In genomic region chr16:16021646-16021987, GRCh38 we compare ENCODE assay signal across 12 cellular contexts.
DNase-seq lines count a peak whose midpoint lies in the region; ATAC-seq and TF ChIP-seq lines count a peak whose summit lies in the region.
"Had no signal": no experiment of that assay in that cellular context is flagged by ENCODE, and none has a peak within 500 bp of the region (broad histone marks: within the 10 kb centered on the region; RNA-seq: fewer than 3 reads in every experiment).

No MANE protein-coding gene starts in this region.

- H3K4me1 ChIP-seq in Peyer's patch (peaks cover 0 to 17% (median 2%) of the 10 kb centered on the region in 4 donors), esophagus squamous epithelium (peaks cover 15 to 87% (median 44%) of the 10 kb centered on the region in 3 donors), psoas muscle (peaks cover 41% of the 10 kb centered on the region)

- ATAC-seq in psoas muscle (no peak), GM21360 (IDR thresholded peaks at IDR 0.05; ENCODE audit: unreplicated experiment) (no peak)
- no peak for ATAC-seq in activated T-helper 17 cell treated with anti-CD3 and anti-CD28 coated beads, Interleukin-2, amount 50 U/mL, for 72 hours (replicated peaks)
- ATAC-seq in stimulated activated memory B cell treated with anti-CD40 and anti-IgM and Interleukin-4, amounts not matched to agents 10 μg/mL and 1 μg/mL and 100 μg/mL, for 72 hours: no peak
- ATAC-seq: activated T-cell treated with anti-CD3 and anti-CD28 coated beads, Interleukin-2, amount 50 U/mL, for 72 hours had no signal

- POLR2A ChIA-PET in AG04450 (lab: Yijun Ruan, JAX): interaction anchor here (0.8 to 1.7 kb wide), 5 partner anchors 16 to 147 kb away, joined by 3 to 8 read pairs (median 4); partner anchors contain the start of gene CEP20

- H3K9me3 Mint-ChIP-seq in activated T-helper 17 cell treated with anti-CD3 and anti-CD28 coated beads, Interleukin-2, amount 50 U/mL, for 72 hours: no peaks in the 10 kb centered on the region
- no peaks in the 10 kb centered on the region for H3K9me3 Mint-ChIP-seq in stimulated activated memory B cell treated with anti-CD40 and anti-IgM and Interleukin-4, amounts not matched to agents 10 μg/mL and 1 μg/mL and 100 μg/mL, for 72 hours
- H3K9me3 Mint-ChIP-seq: activated T-cell treated with anti-CD3 and anti-CD28 coated beads, Interleukin-2, amount 50 U/mL, for 72 hours; central memory CD8-positive, alpha-beta T cell had no signal

- peaks cover 50% of the 10 kb centered on the region for H3K4me1 Mint-ChIP-seq in activated T-helper 17 cell treated with anti-CD3 and anti-CD28 coated beads, Interleukin-2, amount 50 U/mL, for 72 hours
- H3K4me1 Mint-ChIP-seq in stimulated activated memory B cell treated with anti-CD40 and anti-IgM and Interleukin-4, amounts not matched to agents 10 μg/mL and 1 μg/mL and 100 μg/mL, for 72 hours: peaks cover 48% of the 10 kb centered on the region

- TF ChIP-seq POLR2A in Peyer's patch (IDR thresholded peaks at IDR 0.05) (no peak), esophagus squamous epithelium (IDR thresholded peaks at IDR 0.05) (no peak)

- H3K36me3 ChIP-seq in Peyer's patch (peaks cover 0 to 21% (median 0%) of the 10 kb centered on the region in 3 donors), esophagus squamous epithelium (peaks cover 0 to 57% (median 7%) of the 10 kb centered on the region in 3 donors), psoas muscle (ENCODE audit: insufficient read depth in 1 of 2, low read depth in 1 of 2) (peaks cover 0 to 37% of the 10 kb centered on the region in 2 donors)

- WGBS in esophagus squamous epithelium, 2 donors: 39 to 40% methylated on average over 9 of the region's 9 CpGs
- WGBS in psoas muscle, 3 donors: 27 to 45% (median 31%) methylated on average over 9 of the region's 9 CpGs

- no peak for TF ChIP-seq CTCF in AG04450 (IDR thresholded peaks at IDR 0.05; ENCODE audit: low read depth, low read length)
- TF ChIP-seq CTCF in Peyer's patch (IDR thresholded peaks at IDR 0.05): no peak
- TF ChIP-seq CTCF in esophagus squamous epithelium (IDR thresholded peaks at IDR 0.05): no peak
- no peak for TF ChIP-seq CTCF in psoas muscle (IDR thresholded peaks at IDR 0.05)

- H3K9me3 ChIP-seq in AG04450 (ENCODE audit: control insufficient read depth, insufficient read depth, low read length) (no peaks in the 10 kb centered on the region), Peyer's patch (no peaks in the 10 kb centered on the region), esophagus squamous epithelium (no peaks in the 10 kb centered on the region), psoas muscle (no peaks in the 10 kb centered on the region)
- H3K9me3 ChIP-seq: BE2C had no signal

- H3K27me3 ChIP-seq in AG04450 (ENCODE audit: control insufficient read depth, insufficient read depth, low read length) (no peaks in the 10 kb centered on the region), Peyer's patch (no peaks in the 10 kb centered on the region), esophagus squamous epithelium (no peaks in the 10 kb centered on the region), psoas muscle (ENCODE audit: insufficient read depth in 3 of 3, low read length in 2 of 3) (no peaks in the 10 kb centered on the region)
- H3K27me3 ChIP-seq: BE2C had no signal

- H3K4me3 ChIP-seq in AG04450 (ENCODE audit: low read depth, low read length) (no peak overlapping the region), Peyer's patch (no peak overlapping the region), esophagus squamous epithelium (peak overlapping the region in 1 of 4 donors; percentile 20), psoas muscle (no peak overlapping the region)

- H3K27me3 Mint-ChIP-seq in activated T-helper 17 cell treated with anti-CD3 and anti-CD28 coated beads, Interleukin-2, amount 50 U/mL, for 72 hours: no peaks in the 10 kb centered on the region
- no peaks in the 10 kb centered on the region for H3K27me3 Mint-ChIP-seq in stimulated activated memory B cell treated with anti-CD40 and anti-IgM and Interleukin-4, amounts not matched to agents 10 μg/mL and 1 μg/mL and 100 μg/mL, for 72 hours
- H3K27me3 Mint-ChIP-seq: central memory CD8-positive, alpha-beta T cell had no signal

- in situ Hi-C loops in ACHN (cut with HindIII; ENCODE audit: low pct_ligation_motif_present, low pct_unique_long_range_greater_than_20kb, low sequenced_read_pairs): no loop called here

- no peak overlapping the region for H3K27ac Mint-ChIP-seq in activated T-helper 17 cell treated with anti-CD3 and anti-CD28 coated beads, Interleukin-2, amount 50 U/mL, for 72 hours
- no peak overlapping the region for H3K27ac Mint-ChIP-seq in stimulated activated memory B cell treated with anti-CD40 and anti-IgM and Interleukin-4, amounts not matched to agents 10 μg/mL and 1 μg/mL and 100 μg/mL, for 72 hours
- H3K27ac Mint-ChIP-seq: activated T-cell treated with anti-CD3 and anti-CD28 coated beads, Interleukin-2, amount 50 U/mL, for 72 hours had no signal

- CTCF ChIA-PET in AG04450 (lab: Charles Lee): interaction anchor here (0.8 to 1.7 kb wide), 3 partner anchors 74 to 149 kb away, joined by 3 to 6 read pairs (median 4); no protein-coding TSS in a partner anchor

- peaks cover 90% of the 10 kb centered on the region for H3K36me3 Mint-ChIP-seq in activated T-helper 17 cell treated with anti-CD3 and anti-CD28 coated beads, Interleukin-2, amount 50 U/mL, for 72 hours (ENCODE audit: low read depth)
- H3K36me3 Mint-ChIP-seq in stimulated activated memory B cell treated with anti-CD40 and anti-IgM and Interleukin-4, amounts not matched to agents 10 μg/mL and 1 μg/mL and 100 μg/mL, for 72 hours: peaks cover 58% of the 10 kb centered on the region

- intact Hi-C loops in esophagus squamous epithelium (cut with DNase I) (no loop called here), psoas muscle (cut with DNase I) (loop anchor here (2.0 to 10.0 kb wide), 3 partner anchors 23 to 67 kb away; no protein-coding TSS in a partner anchor)

- H3K4me3 Mint-ChIP-seq in activated T-helper 17 cell treated with anti-CD3 and anti-CD28 coated beads, Interleukin-2, amount 50 U/mL, for 72 hours: no peak overlapping the region
- H3K4me3 Mint-ChIP-seq in stimulated activated memory B cell treated with anti-CD40 and anti-IgM and Interleukin-4, amounts not matched to agents 10 μg/mL and 1 μg/mL and 100 μg/mL, for 72 hours: no peak overlapping the region
- H3K4me3 Mint-ChIP-seq: activated T-cell treated with anti-CD3 and anti-CD28 coated beads, Interleukin-2, amount 50 U/mL, for 72 hours; central memory CD8-positive, alpha-beta T cell had no signal

- DNase-seq in AG04450 (ENCODE audit: low read depth, low spot score) (no peak), Peyer's patch (no peak), esophagus squamous epithelium (lab: John Stamatoyannopoulos, UW) (no peak), psoas muscle (no peak), ACHN (no peak)
- DNase-seq: activated CD4-positive, CD25-positive, alpha-beta regulatory T cell treated with anti-CD3 and anti-CD28 coated beads, Interleukin-2, amount 50 U/mL, for 72 hours; activated T-cell treated with anti-CD3 and anti-CD28 coated beads, Interleukin-2, amount 50 U/mL, for 72 hours had no signal

- H3K27ac ChIP-seq in AG04450 (ENCODE audit: low read depth, low read length) (peak overlapping the region; percentile 93), Peyer's patch (peak overlapping the region; percentile 27 to 77 (median 38)), esophagus squamous epithelium (peak overlapping the region; percentile 74 to 89 (median 84)), psoas muscle (peak overlapping the region; percentile 84)

Comparison
In these comparisons a context has a peak if more than half of its experiments do, and no peak if none do; other contexts are left out.
1. H3K27ac ChIP-seq: peak in every context shown above with its lines; median percentile 93 in AG04450; 84 in esophagus squamous epithelium; 84 in psoas muscle; 38 in Peyer's patch.